Comparison of ENCODE assay signal across 30 cellular contexts in genomic region chr1:184928394-184928793, GRCh38.
"Had no signal": no experiment of that assay in that cellular context is flagged by ENCODE, and none has a peak within 500 bp of the region (broad histone marks: within the 10 kb centered on the region; RNA-seq: fewer than 3 reads in every experiment).

No MANE protein-coding gene starts in this region.

- H3K27ac Mint-ChIP-seq: activated CD4-positive, alpha-beta memory T cell treated with anti-CD3 and anti-CD28 coated beads, Interleukin-2, amount 10 ng/mL, durations not matched to agents 7 days and 5 days; activated CD4-positive, alpha-beta T cell treated with anti-CD3 and anti-CD28 coated beads for 36 hours; activated naive CD8-positive, alpha-beta T cell treated with anti-CD3 and anti-CD28 coated beads for 36 hours; activated T-cell treated with anti-CD3 and anti-CD28 coated beads, Interleukin-2, amount 50 U/mL, for 72 hours; activated T-helper 17 cell treated with anti-CD3 and anti-CD28 coated beads, Interleukin-2, amount 50 U/mL, for 72 hours; WTC11 had no signal

- H3K9me3 ChIP-seq: Peyer's patch had no signal

- DNase-seq: activated CD4-positive, alpha-beta memory T cell treated with anti-CD3 and anti-CD28 coated beads, Interleukin-2, amount 10 ng/mL, durations not matched to agents 7 days and 5 days; activated CD4-positive, alpha-beta T cell treated with anti-CD3 and anti-CD28 coated beads for 36 hours; activated effector memory CD4-positive, alpha-beta T cell treated with anti-CD3 and anti-CD28 coated beads, Interleukin-2, amount 50 U/mL, for 16 hours; activated naive CD4-positive, alpha-beta T cell; activated naive CD4-positive, alpha-beta T cell treated with anti-CD3 and anti-CD28 coated beads, Interleukin-2, amount 50 U/mL, for 16 hours; activated naive CD8-positive, alpha-beta T cell treated with anti-CD3 and anti-CD28 coated beads for 36 hours; activated T-cell treated with anti-CD3 and anti-CD28 coated beads, Interleukin-2, amount 50 U/mL, for 1 hour; activated T-cell treated with anti-CD3 and anti-CD28 coated beads, Interleukin-2, amount 50 U/mL, for 72 hours; amniotic stem cell; aorta; NCI-H1092 treated with DMSO at 0.1 percent for 48 hours; NCI-H1417; NCI-H146; NCI-H187; NCI-H2029 treated with DMSO at 0.1 percent for 48 hours; NCI-H2107; NCI-H2171; NCI-H510A; NCI-H526; NCI-H748 treated with DMSO at 0.1 percent for 48 hours; NK-92 treated with Interleukin-12 subunit alpha and Interleukin-12 subunit beta, amount 100 ng/mL, for 24 hours; PC-3; Peyer's patch; RPMI8226; T1000 had no signal

- H3K36me3 ChIP-seq: cardiac muscle cell, Peyer's patch had no signal

- H3K36me3 Mint-ChIP-seq: activated naive CD8-positive, alpha-beta T cell treated with anti-CD3 and anti-CD28 coated beads for 36 hours; WTC11 had no signal

- H3K4me3 ChIP-seq: cardiac muscle cell, K562, Peyer's patch had no signal

- H3K4me1 Mint-ChIP-seq: activated naive CD8-positive, alpha-beta T cell treated with anti-CD3 and anti-CD28 coated beads for 36 hours had no signal

- H3K27ac ChIP-seq: cardiac muscle cell, Peyer's patch had no signal

- H3K27me3 Mint-ChIP-seq: activated CD4-positive, alpha-beta memory T cell treated with anti-CD3 and anti-CD28 coated beads, Interleukin-2, amount 10 ng/mL, durations not matched to agents 7 days and 5 days; activated CD4-positive, alpha-beta T cell treated with anti-CD3 and anti-CD28 coated beads for 36 hours; activated T-helper 17 cell treated with anti-CD3 and anti-CD28 coated beads, Interleukin-2, amount 50 U/mL, for 72 hours had no signal

- H3K4me3 Mint-ChIP-seq: activated CD4-positive, alpha-beta memory T cell treated with anti-CD3 and anti-CD28 coated beads, Interleukin-2, amount 10 ng/mL, durations not matched to agents 7 days and 5 days; activated CD4-positive, alpha-beta T cell treated with anti-CD3 and anti-CD28 coated beads for 36 hours; activated naive CD8-positive, alpha-beta T cell treated with anti-CD3 and anti-CD28 coated beads for 36 hours; activated T-cell treated with anti-CD3 and anti-CD28 coated beads, Interleukin-2, amount 50 U/mL, for 72 hours; activated T-helper 17 cell treated with anti-CD3 and anti-CD28 coated beads, Interleukin-2, amount 50 U/mL, for 72 hours; WTC11 had no signal

- H3K27me3 ChIP-seq: cardiac muscle cell, Peyer's patch had no signal

- ATAC-seq: activated CD4-positive, alpha-beta T cell treated with anti-CD3 and anti-CD28 coated beads for 36 hours; activated CD4-positive, CD25-positive, alpha-beta regulatory T cell treated with anti-CD3 and anti-CD28 coated beads, Interleukin-2, amount 50 U/mL, for 24 hours; activated T-cell treated with anti-CD3 and anti-CD28 coated beads, Interleukin-2, amount 50 U/mL, for 72 hours; activated T-helper 17 cell treated with anti-CD3 and anti-CD28 coated beads, Interleukin-2, amount 50 U/mL, for 72 hours; K562; PC-3; WTC11 had no signal
